ENCODE assay signal across 12 cellular contexts in the genomic region with DNA sequence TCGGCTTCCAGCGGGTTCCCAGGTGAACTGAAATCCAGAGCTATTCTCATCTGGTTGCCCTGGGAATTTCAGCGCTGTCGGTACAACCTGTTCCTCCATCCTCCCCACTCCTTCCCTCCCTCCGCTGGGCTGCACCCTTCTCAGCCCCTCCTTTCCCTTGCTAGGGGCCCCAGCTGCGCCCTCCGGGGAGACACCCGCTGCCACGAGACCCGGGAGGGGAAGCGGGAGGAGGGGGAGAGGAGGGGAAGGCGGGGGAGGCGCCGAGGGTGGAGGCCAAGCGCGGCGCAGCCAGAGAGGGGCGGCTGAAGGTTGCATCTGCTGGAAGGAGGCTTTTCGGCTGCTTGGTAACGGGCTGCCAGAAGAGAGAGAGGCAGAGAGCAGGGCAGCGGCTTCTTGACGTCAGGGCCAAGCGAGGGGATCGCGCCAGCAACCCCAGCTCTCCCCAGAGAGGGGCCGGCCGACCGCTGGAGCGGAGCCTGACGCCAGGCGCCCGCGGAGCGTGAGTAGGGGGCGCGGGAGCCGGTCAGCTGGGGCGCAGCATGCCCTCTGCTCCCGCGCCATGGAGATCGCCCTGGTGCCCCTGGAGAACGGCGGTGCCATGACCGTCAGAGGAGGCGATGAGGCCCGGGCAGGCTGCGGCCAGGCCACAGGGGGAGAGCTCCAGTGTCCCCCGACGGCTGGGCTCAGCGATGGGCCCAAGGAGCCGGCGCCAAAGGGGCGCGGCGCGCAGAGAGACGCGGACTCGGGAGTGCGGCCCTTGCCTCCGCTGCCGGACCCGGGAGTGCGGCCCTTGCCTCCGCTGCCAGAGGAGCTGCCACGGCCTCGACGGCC. TPM values are rescaled to one million over a fixed set of nuclear protein-coding genes. Genes with fewer than 3 reads are reported as not detected.
A peak's percentile ranks its signal among the peaks of the same experiment; 100 is the strongest.
DNase-seq lines count a peak whose midpoint lies in the region; ATAC-seq and TF ChIP-seq lines count a peak whose summit lies in the region.
"Had no signal": no experiment of that assay in that cellular context is flagged by ENCODE, and none has a peak within 500 bp of the region (broad histone marks: within the 10 kb centered on the region; RNA-seq: fewer than 3 reads in every experiment).

A gene (plus strand): TSS at position 291 of the 831 bp plus-strand sequence. CDS start 269 bp downstream, at position 560.

- H3K4me3 ChIP-seq in dorsolateral prefrontal cortex (peak within 1 kb of the TSS; percentile 24 to 63 (median 46)), kidney epithelial cell (ENCODE audit: low read depth, low read length) (peak within 1 kb of the TSS; percentile 32), suprapubic skin (peak within 1 kb of the TSS; percentile 21)
- H3K4me3 ChIP-seq: SK-N-MC had no signal

- no peaks in the 10 kb centered on the region for H3K9me3 ChIP-seq in suprapubic skin

- no peak for TF ChIP-seq EP300 in suprapubic skin (IDR thresholded peaks at IDR 0.05)

- no peaks in the 10 kb centered on the region for H3K36me3 ChIP-seq in kidney epithelial cell (ENCODE audit: control insufficient read depth, insufficient read depth, low read length)
- no peaks in the 10 kb centered on the region for H3K36me3 ChIP-seq in suprapubic skin

- peaks cover 7% of the 10 kb centered on the region for H3K4me1 ChIP-seq in suprapubic skin

- H3K27me3 ChIP-seq in dorsolateral prefrontal cortex (peaks cover 0 to 63% (median 26%) of the 10 kb centered on the region in 45 donors), kidney epithelial cell (ENCODE audit: control insufficient read depth, insufficient read depth, low read length) (peaks cover 35% of the 10 kb centered on the region), suprapubic skin (peaks cover 77% of the 10 kb centered on the region)

- 4% methylated on average over 22 of the region's 68 CpGs for WGBS in suprapubic skin

- intact Hi-C loops in dorsolateral prefrontal cortex (cut with DNase I) = no loop called here

- TF ChIP-seq CTCF in dorsolateral prefrontal cortex (IDR thresholded peaks at IDR 0.05 in 54 of 56, conservative IDR thresholded peaks at IDR 0.05 in 2 of 56; ENCODE audit: low read depth in 1 of 56, partially characterized antibody in 56 of 56) (no peak), kidney epithelial cell (IDR thresholded peaks at IDR 0.05; ENCODE audit: insufficient read depth, low read length, poor library complexity, severe bottlenecking) (no peak), suprapubic skin (IDR thresholded peaks at IDR 0.05) (no peak)

- TF ChIP-seq POLR2A in suprapubic skin (IDR thresholded peaks at IDR 0.05) = no peak

- peak within 1 kb of the TSS in 39 of 59 donors; percentile 3 to 78 (median 51) for H3K27ac ChIP-seq in dorsolateral prefrontal cortex
- H3K27ac ChIP-seq in suprapubic skin = no peak within 1 kb of the TSS
- H3K27ac ChIP-seq: SK-N-MC had no signal

- DNase-seq in NCI-H146 (lab: John Stamatoyannopoulos, UW) (peak; percentile 58), dorsolateral prefrontal cortex (peak in 4 of 10 donors; percentile 7 to 62 (median 30)), kidney epithelial cell (ENCODE audit: low read depth) (no peak), suprapubic skin (ENCODE audit: low spot score in 2 of 2) (no peak), GM19238 (ENCODE audit: insufficient read length, low spot score) (no peak)
- DNase-seq: activated CD8-positive, alpha-beta T cell treated with anti-CD3 and anti-CD28 coated beads, Interleukin-2, amount 10 ng/mL, durations not matched to agents 7 days and 5 days had no signal

- ATAC-seq in GM21515 (IDR thresholded peaks at IDR 0.05; ENCODE audit: unreplicated experiment) = no peak
- no peak for ATAC-seq in HG02798 (IDR thresholded peaks at IDR 0.05; ENCODE audit: poor library complexity, unreplicated experiment)
- ATAC-seq: activated CD8-positive, alpha-beta T cell treated with anti-CD3 and anti-CD28 coated beads, Interleukin-2, amount 10 ng/mL, durations not matched to agents 7 days and 5 days had no signal

RNA-seq across cellular contexts. Expression of the gene that starts here (rescaled TPM):
- total RNA-seq in dorsolateral prefrontal cortex = 10 to 100 TPM in 5 of 120 experiments, 1 to 10 TPM in 115; 1.5 to 10.9 (median 5.5) TPM
- total RNA-seq in kidney epithelial cell = 0.34 and 0.50 TPM in 2 replicates
- under 1 TPM in 1 of 4 donors, not detected in 3; 0.95 TPM for total RNA-seq in suprapubic skin
- total RNA-seq: activated CD8-positive, alpha-beta T cell treated with anti-CD3 and anti-CD28 coated beads, Interleukin-2, amount 10 ng/mL, durations not matched to agents 7 days and 5 days; G401; glomerular endothelial cell; LHCN-M2 had no signal
